Comparison of ENCODE assay signal across 15 cellular contexts in the genomic region with DNA sequence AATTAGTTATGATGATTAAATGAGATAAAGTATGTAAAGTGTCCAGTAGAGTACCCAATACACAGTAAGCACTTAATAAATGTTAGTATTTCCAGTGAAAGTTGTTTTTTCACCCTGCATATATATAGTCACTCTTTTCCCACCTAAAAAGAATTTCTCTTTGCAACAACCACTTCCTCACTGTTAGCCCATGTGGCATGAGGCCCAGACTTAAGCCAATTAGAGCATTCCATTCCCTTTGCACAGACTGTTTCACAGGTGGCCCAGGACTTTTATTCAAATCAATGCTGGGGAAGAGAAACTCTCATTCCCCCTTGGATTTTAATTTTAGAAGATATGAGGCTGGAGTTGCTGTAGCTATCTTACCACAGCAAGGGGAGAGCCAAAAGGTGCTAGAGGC. TPM values are rescaled to one million over a fixed set of nuclear protein-coding genes. Genes with fewer than 3 reads are reported as not detected.
DNase-seq lines count a peak whose midpoint lies in the region; ATAC-seq, FAIRE-seq and TF ChIP-seq lines count a peak whose summit lies in the region.
"Had no signal": no experiment of that assay in that cellular context is flagged by ENCODE, and none has a peak within 500 bp of the region (broad histone marks: within the 10 kb centered on the region; RNA-seq: fewer than 3 reads in every experiment).

No MANE protein-coding gene starts in this region.

- H3K4me2 ChIP-seq in DOHH2 (ENCODE audit: low read length): peak overlapping the region; percentile 32
- H3K4me2 ChIP-seq in keratinocyte (ENCODE audit: control insufficient read depth, extremely low read depth, insufficient read depth, low read depth, low read length): peak overlapping the region; percentile 20

- TF ChIP-seq CTCF in DOHH2 (IDR thresholded peaks at IDR 0.05; ENCODE audit: low read depth, low read length, poor library complexity, severe bottlenecking) (no peak), WTC11 (IDR thresholded peaks at IDR 0.05) (no peak), keratinocyte (optimal IDR thresholded peaks at IDR 0.05 in 1 of 3, IDR thresholded peaks at IDR 0.05 in 1 of 3, conservative IDR thresholded peaks at IDR 0.05 in 1 of 3; ENCODE audit: extremely low read depth in 1 of 3, insufficient read depth in 2 of 3, low read length in 3 of 3) (no peak)

- peak; percentile 26 for FAIRE-seq in keratinocyte (lab: Jason Lieb, UNC)

- peak overlapping the region; percentile 10 for H2AFZ ChIP-seq in keratinocyte (ENCODE audit: control insufficient read depth, low read length)

- no peaks in the 10 kb centered on the region for H3K27me3 ChIP-seq in DOHH2 (ENCODE audit: control insufficient read depth, low read length)
- no peaks in the 10 kb centered on the region for H3K27me3 ChIP-seq in keratinocyte (ENCODE audit: control insufficient read depth, extremely low read depth, insufficient read depth, low read length)
- H3K27me3 ChIP-seq: adrenal gland, SJCRH30 had no signal

- no peaks in the 10 kb centered on the region for H3K36me3 Mint-ChIP-seq in WTC11

- DNase-seq in Kasumi-1 (lab: John Stamatoyannopoulos, UW) (peak; percentile 22 to 26), WTC11 (ENCODE audit: low spot score) (no peak), keratinocyte (ENCODE audit: low read depth, low spot score) (no peak), superior temporal gyrus (ENCODE audit: extremely low spot score) (no peak), DMS53 treated with DMSO at 0.1 percent for 48 hours (lab: John Stamatoyannopoulos, UW; ENCODE audit: unreplicated experiment) (no peak), substantia nigra (lab: John Stamatoyannopoulos, UW) (no peak)
- no peak for DNase-seq in activated CD4-positive, alpha-beta T cell treated with anti-CD3 and anti-CD28 coated beads, Interleukin-2, amount 50 U/mL, for 1 hour
- DNase-seq: activated CD4-positive, alpha-beta memory T cell treated with anti-CD3 and anti-CD28 coated beads, Interleukin-2, amount 10 ng/mL, durations not matched to agents 7 days and 5 days; adrenal gland; COR-L47; left cardiac atrium had no signal

- CTCF ChIA-PET in WTC11 (lab: Charles Lee): no interaction called here

- peaks cover 6% of the 10 kb centered on the region for H3K4me1 Mint-ChIP-seq in WTC11

- H3K27ac ChIP-seq in DOHH2 (ENCODE audit: low read depth, low read length): peak overlapping the region; percentile 8; the same call in 1 of the 2 replicates
- H3K27ac ChIP-seq in keratinocyte (ENCODE audit: control insufficient read depth, insufficient read depth, low read length): no peak overlapping the region
- H3K27ac ChIP-seq in substantia nigra (ENCODE audit: low read depth, low read length, poor library complexity, severe bottlenecking): no peak overlapping the region
- H3K27ac ChIP-seq: adrenal gland, HL-60, SJCRH30 had no signal

- no peaks in the 10 kb centered on the region for H4K20me1 ChIP-seq in DOHH2 (ENCODE audit: control insufficient read depth, insufficient read depth, low read depth, low read length)
- H4K20me1 ChIP-seq in keratinocyte (ENCODE audit: control insufficient read depth, extremely low read depth, insufficient read depth, low read length): no peaks in the 10 kb centered on the region

- no peaks in the 10 kb centered on the region for H3K9me3 Mint-ChIP-seq in WTC11
- H3K9me3 Mint-ChIP-seq: activated CD4-positive, alpha-beta memory T cell treated with anti-CD3 and anti-CD28 coated beads, Interleukin-2, amount 10 ng/mL, durations not matched to agents 7 days and 5 days had no signal

- POLR2A ChIA-PET in WTC11 (lab: Charles Lee): interaction anchor here (0.7 kb wide), 1 partner anchor 299 kb away, joined by 3 read pairs; no protein-coding TSS in a partner anchor

- H3K79me2 ChIP-seq in DOHH2 (ENCODE audit: control insufficient read depth, low read length) (peaks cover 96% of the 10 kb centered on the region), keratinocyte (ENCODE audit: control insufficient read depth, insufficient read depth, low read length) (peaks cover 34% of the 10 kb centered on the region)

- H3K9me3 ChIP-seq in DOHH2 (ENCODE audit: control insufficient read depth, insufficient read depth, low read length): no peaks in the 10 kb centered on the region
- no peaks in the 10 kb centered on the region for H3K9me3 ChIP-seq in keratinocyte (ENCODE audit: control insufficient read depth, low read depth, low read length)
- H3K9me3 ChIP-seq: adrenal gland, SJCRH30, thoracic aorta had no signal

- peak overlapping the region; percentile 38 for H3K27ac Mint-ChIP-seq in WTC11
- H3K27ac Mint-ChIP-seq: activated CD4-positive, alpha-beta memory T cell treated with anti-CD3 and anti-CD28 coated beads, Interleukin-2, amount 10 ng/mL, durations not matched to agents 7 days and 5 days had no signal

- dilution Hi-C loops in keratinocyte (cut with MboI; ENCODE audit: extremely low pct_ligation_motif_present, low sequenced_read_pairs): no loop called here

- H3K4me1 ChIP-seq in DOHH2 (ENCODE audit: control insufficient read depth, low read length) (peaks cover 44% of the 10 kb centered on the region), keratinocyte (ENCODE audit: control insufficient read depth, extremely low read depth, insufficient read depth, low read length) (peaks cover 12% of the 10 kb centered on the region)

- no peak overlapping the region for H3K9ac ChIP-seq in keratinocyte (ENCODE audit: control insufficient read depth, extremely low read depth, insufficient read depth, low read length)

- peak overlapping the region; percentile 25 for H3K4me3 ChIP-seq in DOHH2 (ENCODE audit: low read length)
- no peak overlapping the region for H3K4me3 ChIP-seq in keratinocyte (ENCODE audit: control insufficient read depth in 2 of 3, extremely low read depth in 1 of 3, insufficient read depth in 2 of 3, low read depth in 1 of 3, low read length in 3 of 3)
- H3K4me3 ChIP-seq: adrenal gland, SJCRH30, thoracic aorta had no signal

- H3F3A ChIP-seq in DOHH2 (ENCODE audit: control insufficient read depth, insufficient read depth): no peaks in the 10 kb centered on the region

- H3K36me3 ChIP-seq in DOHH2 (ENCODE audit: control insufficient read depth, low read length) (peaks cover 23% of the 10 kb centered on the region), keratinocyte (ENCODE audit: control insufficient read depth in 2 of 2, extremely low read depth in 1 of 2, insufficient read depth in 2 of 2, low read length in 2 of 2) (no peaks in the 10 kb centered on the region)
- H3K36me3 ChIP-seq: adrenal gland, thoracic aorta had no signal

- no peak for ATAC-seq in WTC11
- ATAC-seq: left cardiac atrium had no signal

- peaks cover 8% of the 10 kb centered on the region; the same call in 1 of the 2 replicates for H3K27me3 Mint-ChIP-seq in WTC11 (ENCODE audit: low read depth)
- H3K27me3 Mint-ChIP-seq: activated CD4-positive, alpha-beta memory T cell treated with anti-CD3 and anti-CD28 coated beads, Interleukin-2, amount 10 ng/mL, durations not matched to agents 7 days and 5 days had no signal

- H3K4me3 Mint-ChIP-seq in WTC11: no peak overlapping the region
- H3K4me3 Mint-ChIP-seq: activated CD4-positive, alpha-beta memory T cell treated with anti-CD3 and anti-CD28 coated beads, Interleukin-2, amount 10 ng/mL, durations not matched to agents 7 days and 5 days had no signal

- H3K9me2 ChIP-seq in DOHH2 (replicated peaks; ENCODE audit: control insufficient read depth, low read length): no peaks in the 10 kb centered on the region

- H3K9me1 ChIP-seq in keratinocyte (ENCODE audit: control insufficient read depth, extremely low read depth, insufficient read depth, low read length): no peaks in the 10 kb centered on the region

TF ChIP-seq in WTC11, 78 proteins besides CTCF, POLR2A, EP300 and RAD21 (continues in another document):
- no peak for TF ChIP-seq MXD4 (CRISPR knock-in tag; IDR thresholded peaks at IDR 0.05; ENCODE audit: borderline replicate concordance)
- no peak for TF ChIP-seq PRRX2 (CRISPR knock-in tag; IDR thresholded peaks at IDR 0.05)

RNA-seq across cellular contexts. Expression of gene IFT80, which starts 3.7 kb away (rescaled TPM):
- total RNA-seq in WTC11 (2021): 26.9 to 29.5 TPM (median 28.0 TPM) in 3 replicates
- 11.2 to 23.6 TPM (median 12.3 TPM) in 3 replicates for polyA plus RNA-seq in keratinocyte
- 15.6 TPM for polyA plus RNA-seq in keratinocyte (2011; ENCODE audit: low read depth)
- polyA plus RNA-seq in keratinocyte (2011; cell fraction: cytosol; rRNA removed): 8.2 and 13.0 TPM in 2 replicates
- 18.8 and 32.7 TPM in 2 replicates for polyA plus RNA-seq in keratinocyte (2011; cell fraction: nucleus; rRNA removed)
- 5.0 and 12.7 TPM in 2 replicates for polyA plus RNA-seq in keratinocyte (2012; ENCODE audit: low replicate concordance)
- 2.8 to 15.2 TPM (median 5.4 TPM) in 3 replicates for polyA minus RNA-seq in keratinocyte
- polyA minus RNA-seq in keratinocyte (2011; cell fraction: cytosol; rRNA and poly(A)+ RNA removed): 20.9 TPM
- 9.4 and 23.5 TPM in 2 replicates for polyA minus RNA-seq in keratinocyte (2011; cell fraction: nucleus; rRNA and poly(A)+ RNA removed)

RNA-seq across cellular contexts. Expression of gene SMC4, which starts 4.2 kb away (rescaled TPM):
- total RNA-seq in WTC11 (2021): 115 to 144 TPM (median 125 TPM) in 3 replicates
- 9.1 to 45.2 TPM (median 32.0 TPM) in 3 replicates for polyA plus RNA-seq in keratinocyte
- polyA plus RNA-seq in keratinocyte (2011; ENCODE audit: low read depth): 49.3 TPM
- 13.1 and 18.1 TPM in 2 replicates for polyA plus RNA-seq in keratinocyte (2011; cell fraction: cytosol; rRNA removed)
- 17.9 and 33.4 TPM in 2 replicates for polyA plus RNA-seq in keratinocyte (2011; cell fraction: nucleus; rRNA removed)
- 10.0 and 34.1 TPM in 2 replicates for polyA plus RNA-seq in keratinocyte (2012; ENCODE audit: low replicate concordance)
- polyA minus RNA-seq in keratinocyte: 2.3 to 16.0 TPM (median 4.3 TPM) in 3 replicates
- polyA minus RNA-seq in keratinocyte (2011; cell fraction: cytosol; rRNA and poly(A)+ RNA removed): 7.7 TPM
- polyA minus RNA-seq in keratinocyte (2011; cell fraction: nucleus; rRNA and poly(A)+ RNA removed): 13.7 and 16.4 TPM in 2 replicates

RNA-seq across cellular contexts. Expression of gene TRIM59, which starts 54.3 kb away (rescaled TPM):
- 32.4 to 38.5 TPM (median 36.8 TPM) in 3 replicates for total RNA-seq in WTC11 (2021)
- polyA plus RNA-seq in keratinocyte: 4.2 to 8.0 TPM (median 6.3 TPM) in 3 replicates
- 1.7 TPM for polyA plus RNA-seq in keratinocyte (2011; ENCODE audit: low read depth)
- 2.3 and 3.7 TPM in 2 replicates for polyA plus RNA-seq in keratinocyte (2011; cell fraction: cytosol; rRNA removed)
- polyA plus RNA-seq in keratinocyte (2011; cell fraction: nucleus; rRNA removed): 6.0 and 6.1 TPM in 2 replicates
- 2.4 and 7.9 TPM in 2 replicates for polyA plus RNA-seq in keratinocyte (2012; ENCODE audit: low replicate concordance)
- polyA minus RNA-seq in keratinocyte: 4.3 to 10.2 TPM (median 4.9 TPM) in 3 replicates
- polyA minus RNA-seq in keratinocyte (2011; cell fraction: cytosol; rRNA and poly(A)+ RNA removed): 4.2 TPM
- 9.2 and 17.8 TPM in 2 replicates for polyA minus RNA-seq in keratinocyte (2011; cell fraction: nucleus; rRNA and poly(A)+ RNA removed)

Comparison
In these comparisons a context has a peak if more than half of its experiments do, and no peak if none do; other contexts are left out.
1. DNase-seq: peak in Kasumi-1 (2 of 2); none in WTC11 (single experiment), keratinocyte (single experiment), superior temporal gyrus (single experiment), DMS53 treated with DMSO at 0.1 percent for 48 hours (single experiment), substantia nigra (0 of 49) and activated CD4-positive, alpha-beta T cell treated with anti-CD3 and anti-CD28 coated beads, Interleukin-2, amount 50 U/mL, for 1 hour (single experiment).